22 cellular contexts compared by ENCODE assay signal in genomic region chrX:132207996-132208395, GRCh38.
"Had no signal": no experiment of that assay in that cellular context is flagged by ENCODE, and none has a peak within 500 bp of the region (broad histone marks: within the 10 kb centered on the region; RNA-seq: fewer than 3 reads in every experiment).

No MANE protein-coding gene starts in this region.

- H3K4me1 ChIP-seq: foreskin keratinocyte, upper lobe of right lung had no signal

- H3K27me3 Mint-ChIP-seq: activated B cell treated with CpG ODN at 0.5 μM for 24 hours; activated CD4-positive, alpha-beta memory T cell treated with anti-CD3 and anti-CD28 coated beads, Interleukin-2, amount 10 ng/mL, durations not matched to agents 7 days and 5 days; activated naive CD8-positive, alpha-beta T cell treated with anti-CD3 and anti-CD28 coated beads, Interleukin-2, amount 50 U/mL, for 24 hours; brain; T-helper 17 cell had no signal

- H3K27ac ChIP-seq: foreskin keratinocyte, left ventricle myocardium inferior, neutrophil, sigmoid colon, spleen, upper lobe of right lung had no signal

- H3K9me3 Mint-ChIP-seq: activated B cell treated with CpG ODN at 0.5 μM for 24 hours; activated CD4-positive, alpha-beta memory T cell treated with anti-CD3 and anti-CD28 coated beads, Interleukin-2, amount 10 ng/mL, durations not matched to agents 7 days and 5 days; activated naive CD4-positive, alpha-beta T cell treated with anti-CD3 and anti-CD28 coated beads for 36 hours; activated naive CD8-positive, alpha-beta T cell treated with anti-CD3 and anti-CD28 coated beads, Interleukin-2, amount 50 U/mL, for 24 hours; activated T-cell treated with anti-CD3 and anti-CD28 coated beads, Interleukin-2, amount 50 U/mL, for 72 hours; brain; immature natural killer cell; natural killer cell had no signal

- ATAC-seq: activated naive CD8-positive, alpha-beta T cell treated with anti-CD3 and anti-CD28 coated beads, Interleukin-2, amount 50 U/mL, for 24 hours; activated T-cell treated with anti-CD3 and anti-CD28 coated beads, Interleukin-2, amount 50 U/mL, for 72 hours; foreskin keratinocyte; natural killer cell; T-helper 17 cell; upper lobe of right lung had no signal

- H3K4me3 Mint-ChIP-seq: activated B cell treated with CpG ODN at 0.5 μM for 24 hours; activated CD4-positive, alpha-beta memory T cell treated with anti-CD3 and anti-CD28 coated beads, Interleukin-2, amount 10 ng/mL, durations not matched to agents 7 days and 5 days; activated naive CD4-positive, alpha-beta T cell treated with anti-CD3 and anti-CD28 coated beads for 36 hours; activated naive CD8-positive, alpha-beta T cell treated with anti-CD3 and anti-CD28 coated beads, Interleukin-2, amount 50 U/mL, for 24 hours; activated T-cell treated with anti-CD3 and anti-CD28 coated beads, Interleukin-2, amount 50 U/mL, for 72 hours; immature natural killer cell; natural killer cell; T-helper 17 cell had no signal

- DNase-seq: activated B cell treated with CpG ODN at 0.5 μM for 24 hours; activated CD4-positive, alpha-beta memory T cell treated with anti-CD3 and anti-CD28 coated beads, Interleukin-2, amount 10 ng/mL, durations not matched to agents 7 days and 5 days; activated CD4-positive, alpha-beta T cell treated with anti-CD3 and anti-CD28 coated beads for 48 hours; activated effector memory CD4-positive, alpha-beta T cell treated with Interleukin-2 at 50 U/mL for 16 hours; activated naive CD4-positive, alpha-beta T cell treated with anti-CD3 and anti-CD28 coated beads for 36 hours; activated naive CD8-positive, alpha-beta T cell treated with anti-CD3 and anti-CD28 coated beads, Interleukin-2, amount 50 U/mL, for 24 hours; activated T-cell treated with anti-CD3 and anti-CD28 coated beads, Interleukin-2, amount 50 U/mL, for 72 hours; anterior cingulate cortex; foreskin keratinocyte; immature natural killer cell; left ventricle myocardium inferior; natural killer cell; retina; sigmoid colon; spleen; stimulated activated CD4-positive, alpha-beta T cell treated with anti-CD3 and anti-CD28 coated beads, Interleukin-4, amount 100 ng/mL, for 24 hours; stimulated activated naive CD4-positive, alpha-beta T cell treated with Interleukin-2 at 50 U/mL for 16 hours; SW 1271; T-helper 17 cell; upper lobe of right lung had no signal

- H3K36me3 ChIP-seq: upper lobe of right lung had no signal

- H3K9me3 ChIP-seq: left ventricle myocardium inferior, neutrophil, sigmoid colon, spleen, upper lobe of right lung had no signal

- H3K36me3 Mint-ChIP-seq: immature natural killer cell, natural killer cell had no signal

- H3K27ac Mint-ChIP-seq: activated B cell treated with CpG ODN at 0.5 μM for 24 hours; activated CD4-positive, alpha-beta memory T cell treated with anti-CD3 and anti-CD28 coated beads, Interleukin-2, amount 10 ng/mL, durations not matched to agents 7 days and 5 days; activated naive CD4-positive, alpha-beta T cell treated with anti-CD3 and anti-CD28 coated beads for 36 hours; activated naive CD8-positive, alpha-beta T cell treated with anti-CD3 and anti-CD28 coated beads, Interleukin-2, amount 50 U/mL, for 24 hours; activated T-cell treated with anti-CD3 and anti-CD28 coated beads, Interleukin-2, amount 50 U/mL, for 72 hours; immature natural killer cell; natural killer cell; T-helper 17 cell had no signal

- H3K27me3 ChIP-seq: foreskin keratinocyte, neutrophil, sigmoid colon, upper lobe of right lung had no signal

- H3K4me3 ChIP-seq: left ventricle myocardium inferior, sigmoid colon, spleen, upper lobe of right lung had no signal
